21 cellular contexts compared by ENCODE assay signal in the genomic region with DNA sequence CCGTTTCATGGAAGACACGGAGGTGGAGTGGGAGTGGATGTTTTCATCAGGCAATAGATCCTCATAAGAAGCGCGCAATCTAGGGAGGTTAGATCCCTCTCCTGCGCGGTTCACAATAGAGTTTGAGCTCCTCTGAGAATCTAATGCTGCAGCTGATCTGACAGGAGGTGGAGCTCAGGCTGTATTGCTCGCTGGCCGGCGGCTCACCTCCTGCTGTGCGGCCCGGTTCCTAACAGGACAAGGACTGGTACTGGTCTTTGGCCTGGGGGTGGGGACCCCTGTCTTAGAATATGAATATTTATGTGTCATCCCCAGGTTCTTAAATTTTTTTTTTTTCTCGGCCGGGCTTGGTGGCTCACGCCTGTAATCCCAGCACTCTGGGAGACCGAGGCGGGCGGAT. TPM values are rescaled to one million over a fixed set of nuclear protein-coding genes. Genes with fewer than 3 reads are reported as not detected.
DNase-seq lines count a peak whose midpoint lies in the region; ATAC-seq, FAIRE-seq and TF ChIP-seq lines count a peak whose summit lies in the region.
"Had no signal": no experiment of that assay in that cellular context is flagged by ENCODE, and none has a peak within 500 bp of the region (broad histone marks: within the 10 kb centered on the region; RNA-seq: fewer than 3 reads in every experiment).

No MANE protein-coding gene starts in this region.

- H3K9me1 ChIP-seq in K562 (ENCODE audit: control insufficient read depth, insufficient read depth, low read length): no peaks in the 10 kb centered on the region

- no peak for TF ChIP-seq EP300 in K562 (IDR thresholded peaks at IDR 0.05; ENCODE audit: low read length)

- TF ChIP-seq RAD21 in K562 (CRISPR knock-in tag; conservative IDR thresholded peaks at IDR 0.05 in 1 of 2, IDR thresholded peaks at IDR 0.05 in 1 of 2): no peak

- TF ChIP-seq POLR2A in K562 (conservative IDR thresholded peaks at IDR 0.05): no peak

- no peak for FAIRE-seq in K562 (lab: Jason Lieb, UNC)

- no peak overlapping the region for H3K4me2 ChIP-seq in K562 (ENCODE audit: insufficient read depth, low read length)
- H3K4me2 ChIP-seq: SK-N-SH had no signal

- H3K27me3 ChIP-seq in K562 (ENCODE audit: control insufficient read depth in 2 of 2, insufficient read depth in 2 of 2, low read length in 2 of 2): peaks cover 3 to 16% of the 10 kb centered on the region in 2 experiments; a peak in 2 of 5 replicates
- peaks cover 81% of the 10 kb centered on the region for H3K27me3 ChIP-seq in iPS-18a (ENCODE audit: control insufficient read depth, insufficient read depth, low read length)
- H3K27me3 ChIP-seq: BE2C had no signal

- H3K9me3 ChIP-seq in K562 (replicated peaks; ENCODE audit: control insufficient read depth, insufficient read depth, low read depth, low read length): no peaks in the 10 kb centered on the region
- H3K9me3 ChIP-seq in iPS-18a (ENCODE audit: control insufficient read depth, low read depth, low read length): no peaks in the 10 kb centered on the region
- H3K9me3 ChIP-seq: BE2C, SK-N-SH had no signal

- CTCF ChIA-PET in K562 (lab: Yijun Ruan, JAX; ENCODE audit: low intra/inter-chr PET ratio): no interaction called here

- H2AFZ ChIP-seq in K562 (ENCODE audit: low read depth, low read length): no peak overlapping the region
- H2AFZ ChIP-seq: GM23248 had no signal

- peak; percentile 51; the same call in 2 of the 3 replicates for ATAC-seq in K562

- POLR2A ChIA-PET in K562 (lab: Yijun Ruan, JAX): no interaction called here

- H3K36me3 ChIP-seq in K562 (ENCODE audit: control insufficient read depth, insufficient read depth, low read length): no peaks in the 10 kb centered on the region
- no peaks in the 10 kb centered on the region for H3K36me3 ChIP-seq in iPS-18a (ENCODE audit: control insufficient read depth, low read depth, low read length)

- TF ChIP-seq CTCF in K562 (IDR thresholded peaks at IDR 0.05 in 2 of 3, conservative IDR thresholded peaks at IDR 0.05 in 1 of 3; ENCODE audit: insufficient read depth in 2 of 3, low read depth in 1 of 3, low read length in 3 of 3): no peak

- 11% methylated on average over 14 of the region's 17 CpGs for WGBS in K562 (ENCODE audit: insufficient coverage, low coverage, missing lambda C conversion rate)

- peak; percentile 27 for DNase-seq in NCI-H2227 (lab: John Stamatoyannopoulos, UW; ENCODE audit: unreplicated experiment)
- DNase-seq in NCI-H2227 treated with DMSO at 0.1 percent for 48 hours (lab: John Stamatoyannopoulos, UW): no peak
- no peak for DNase-seq in K562 (ENCODE audit: extremely low read depth in 1 of 4, low spot score in 3 of 4)
- peak; percentile 55 for DNase-seq in retina
- no peak for DNase-seq in cerebellar nuclear complex (lab: John Stamatoyannopoulos, UW)
- no peak for DNase-seq in dedifferentiated amniotic fluid mesenchymal stem cell (ENCODE audit: extremely low spot score)
- DNase-seq in NCI-H1105 (lab: John Stamatoyannopoulos, UW): no peak
- DNase-seq: BE2C; CD4-positive, CD25-positive, alpha-beta regulatory T cell; COR-L47; DMS 273 treated with DMSO at 0.1 percent for 48 hours; DND-41; GDM1; GM23248; NCI-H1417 treated with DMSO at 0.1 percent for 48 hours; NCI-H187 treated with DMSO at 0.1 percent for 48 hours; NCI-H774; OCI-M1; Right ventricle myocardium superior; SK-N-SH had no signal

- H3K4me1 ChIP-seq in K562 (replicated peaks in 1 of 2; ENCODE audit: control insufficient read depth in 2 of 2, insufficient read depth in 2 of 2, low read length in 2 of 2) (no peaks in the 10 kb centered on the region; a peak in 1 of 5 replicates), iPS-18a (ENCODE audit: control insufficient read depth, low read depth, low read length) (peaks cover 4% of the 10 kb centered on the region)
- H3K4me1 ChIP-seq: BE2C had no signal

- in situ Hi-C loops in K562 (cut with MboI): loop anchor here (25.0 kb wide), 1 partner anchor 416 kb away; the partner anchor contains the start of gene GXYLT1

- H3K79me2 ChIP-seq in K562 (ENCODE audit: control insufficient read depth, insufficient read depth, low read length): no peaks in the 10 kb centered on the region

- H3K4me3 ChIP-seq in K562 (no peak overlapping the region), iPS-18a (ENCODE audit: low read length) (peak overlapping the region; percentile 25)
- H3K4me3 ChIP-seq: GM23248 had no signal

- 0 out of 2 replicates have a peak, but pooled peaks cover 3% of the 10 kb centered on the region for H4K20me1 ChIP-seq in K562 (replicated peaks; ENCODE audit: control insufficient read depth, insufficient read depth, low read length)

- no TSS peak for BruUV-seq in K562 (replicated peaks; lab: Mats Ljungman, UMichigan)

- intact Hi-C loops in K562 (cut with micrococcal nuclease): no loop called here

- H3K27ac ChIP-seq in K562 (ENCODE audit: extremely low read depth, low read depth, low read length): no peak overlapping the region
- no peak overlapping the region for H3K27ac ChIP-seq in iPS-18a (ENCODE audit: low read length)
- H3K27ac ChIP-seq: GM23248 had no signal

- H3K9ac ChIP-seq in K562 (ENCODE audit: insufficient read depth in 1 of 2, low read depth in 2 of 2, low read length in 2 of 2) (peak overlapping the region in 1 of 2 experiments; percentile 26; a peak in 1 of 4 replicates), iPS-18a (ENCODE audit: low read length) (no peak overlapping the region)
- H3K9ac ChIP-seq: GM23248, SK-N-SH had no signal

TF ChIP-seq in K562, 482 proteins besides CTCF, POLR2A, EP300 and RAD21 (continues in another document):
- TF ChIP-seq CTBP1 (IDR thresholded peaks at IDR 0.05; ENCODE audit: borderline replicate concordance): no peak
- TF ChIP-seq CHD1 (IDR thresholded peaks at IDR 0.05; ENCODE audit: low read length): no peak
- no peak for TF ChIP-seq ZC3H4 (CRISPR knock-in tag; IDR thresholded peaks at IDR 0.05; ENCODE audit: borderline replicate concordance)
- TF ChIP-seq CXXC5 (CRISPR knock-in tag; IDR thresholded peaks at IDR 0.05): no peak
- TF ChIP-seq FOXP1 (CRISPR knock-in tag; IDR thresholded peaks at IDR 0.05): no peak
- TF ChIP-seq SIRT6 (IDR thresholded peaks at IDR 0.05; ENCODE audit: low read depth, low read length): no peak
- TF ChIP-seq ZNF217 (CRISPR knock-in tag; IDR thresholded peaks at IDR 0.05): no peak
- no peak for TF ChIP-seq HLTF (IDR thresholded peaks at IDR 0.05)
- no peak for TF ChIP-seq SIN3B (IDR thresholded peaks at IDR 0.05; ENCODE audit: low read depth)
- no peak for TF ChIP-seq ZNF511 (CRISPR knock-in tag; IDR thresholded peaks at IDR 0.05)
- no peak for TF ChIP-seq RBM17 (IDR thresholded peaks at IDR 0.05; ENCODE audit: borderline replicate concordance, low read depth, low read length)
- no peak for TF ChIP-seq ZNF232 (CRISPR knock-in tag; IDR thresholded peaks at IDR 0.05)
- TF ChIP-seq TFAM (CRISPR knock-in tag; conservative IDR thresholded peaks at IDR 0.05): no peak
- no peak for TF ChIP-seq NFE2 (IDR thresholded peaks at IDR 0.05; ENCODE audit: low read depth)
- no peak for TF ChIP-seq RBM14 (IDR thresholded peaks at IDR 0.05; ENCODE audit: borderline replicate concordance, insufficient read depth, low read depth, low read length)
- TF ChIP-seq YY1 (IDR thresholded peaks at IDR 0.05; ENCODE audit: borderline replicate concordance in 1 of 3, control insufficient read depth in 1 of 3, extremely low read depth in 1 of 3, insufficient read depth in 3 of 3, insufficient read length in 1 of 3, insufficient replicate concordance in 2 of 3, low read depth in 1 of 3, low read length in 2 of 3): no peak

RNA-seq across cellular contexts. Expression of gene PRICKLE1, which starts 36.7 kb away (rescaled TPM):
- 0.76 and 0.93 TPM in 2 replicates for total RNA-seq in K562 (2011; cell fraction: chromatin; rRNA removed; ENCODE audit: low replicate concordance)
- 0.66 and 0.67 TPM in 2 replicates for total RNA-seq in K562 (2011; cell fraction: nucleolus; rRNA removed)
- total RNA-seq in K562 (2011; cell fraction: nucleoplasm; rRNA removed): 1.2 and 2.2 TPM in 2 replicates
- total RNA-seq in K562 (2014; rRNA removed) (0.08 and 0.23 TPM in 2 replicates), K562 (2014; rRNA removed; fragmentation: Illumina TruSeq; extraction: Trizol) (0.22 and 0.67 TPM in 2 replicates), K562 (2015; rRNA removed; fragmentation: Illumina TruSeq; extraction: Trizol) (0.60 and 0.65 TPM in 2 replicates), K562 (2021) (0.58 and 0.67 TPM in 2 replicates)
- polyA plus RNA-seq in K562 (2011; rRNA removed) (0.79 and 0.85 TPM in 2 replicates), K562 (2014; fragmentation: Illumina TruSeq; extraction: Trizol) (0.31 and 0.57 TPM in 2 replicates), K562 (2014; fragmentation: Nextera tagmentation; extraction: Ambion mirVana) (under 1 TPM; 0.31 to 0.39 TPM), K562 (2014; rRNA removed) (0.29 and 0.76 TPM in 2 replicates)
- 0.34 and 1.2 TPM in 2 replicates for polyA plus RNA-seq in K562 (2011; cell fraction: cytosol; rRNA removed)
- polyA plus RNA-seq in K562 (2011; cell fraction: nucleus; rRNA removed): 1.1 and 1.4 TPM in 2 replicates
- 0.73 and 0.89 TPM in 2 replicates for polyA plus RNA-seq in K562 (2012)
- 2.0 and 9.8 TPM in 2 replicates for polyA minus RNA-seq in K562 (2011; rRNA and poly(A)+ RNA removed)
- polyA minus RNA-seq in K562 (2011; cell fraction: cytosol; rRNA and poly(A)+ RNA removed): 3.6 and 10.5 TPM in 2 replicates
- polyA minus RNA-seq in K562 (2011; cell fraction: nucleus; rRNA and poly(A)+ RNA removed): 2.3 and 6.4 TPM in 2 replicates

Comparison
In these comparisons a context has a peak if more than half of its experiments do, and no peak if none do; other contexts are left out.
1. DNase-seq: peak in NCI-H2227 (single experiment) and retina (single experiment); none in NCI-H2227 treated with DMSO at 0.1 percent for 48 hours (single experiment), K562 (0 of 4), cerebellar nuclear complex (0 of 2), dedifferentiated amniotic fluid mesenchymal stem cell (single experiment) and NCI-H1105 (single experiment).